Comparison of ENCODE assay signal across 1 cellular context in the genomic region with DNA sequence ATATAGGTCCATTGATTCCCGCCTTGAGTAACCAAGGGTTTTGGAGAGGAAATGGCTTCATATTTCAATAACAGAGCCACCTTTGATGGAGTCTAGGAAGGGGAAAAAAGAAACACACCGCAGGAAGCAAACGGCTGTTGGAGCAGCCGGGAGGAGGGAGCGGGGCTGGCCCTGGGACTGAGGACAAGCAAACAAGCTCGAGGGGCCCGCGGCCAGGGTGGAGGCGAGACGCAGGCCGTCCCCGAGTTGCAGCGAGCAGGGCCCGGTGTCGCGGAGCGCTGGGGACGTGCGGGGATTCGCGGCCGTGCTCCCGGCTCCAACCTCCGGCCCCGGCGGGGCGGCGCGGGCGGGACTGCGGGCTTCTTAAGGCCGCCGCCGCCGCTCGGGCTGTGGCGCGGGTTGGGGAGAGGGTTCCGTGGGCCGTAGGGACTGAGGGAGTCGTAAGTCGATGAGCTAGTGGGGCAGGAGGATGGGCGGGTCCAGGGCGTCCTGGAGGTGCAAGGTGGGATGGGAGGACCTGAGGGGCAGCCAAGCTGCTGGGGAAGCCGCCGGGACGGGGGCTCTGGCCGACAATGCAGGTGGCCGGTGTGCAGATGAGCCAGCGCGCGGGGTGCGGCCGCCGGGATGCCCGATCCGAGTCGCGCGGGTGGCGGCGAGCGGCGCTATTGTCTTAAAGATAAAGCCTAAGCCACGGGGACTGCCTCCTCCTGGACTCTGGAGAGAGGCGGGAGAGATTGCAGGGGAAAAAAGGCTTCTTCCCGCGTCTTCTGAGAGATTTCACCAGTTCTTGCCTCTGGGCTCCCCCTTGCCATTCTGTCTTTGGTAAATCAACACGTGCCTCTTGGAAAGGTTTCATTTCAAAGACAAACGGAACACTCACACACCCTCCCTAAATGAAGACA.
TF ChIP-seq lines count a peak whose summit lies in the region.

No MANE protein-coding gene starts in this region.

TF ChIP-seq in HepG2, 621 proteins besides CTCF, POLR2A, EP300 and RAD21 (continued from another document and continues in another):
- no peak for TF ChIP-seq CBX2 (IDR thresholded peaks at IDR 0.05; ENCODE audit: low read depth, low read length)
- TF ChIP-seq CBX2 (CRISPR knock-in tag; IDR thresholded peaks at IDR 0.05; ENCODE audit: low read depth): no peak
- TF ChIP-seq ZNF563 (CRISPR knock-in tag; IDR thresholded peaks at IDR 0.05): no peak
- peak; percentile 45; the same call in 1 of the 2 replicates for TF ChIP-seq POGZ (CRISPR knock-in tag; IDR thresholded peaks at IDR 0.05)
- TF ChIP-seq ZNF343 (CRISPR knock-in tag; IDR thresholded peaks at IDR 0.05): no peak
- TF ChIP-seq, protein P1, sequence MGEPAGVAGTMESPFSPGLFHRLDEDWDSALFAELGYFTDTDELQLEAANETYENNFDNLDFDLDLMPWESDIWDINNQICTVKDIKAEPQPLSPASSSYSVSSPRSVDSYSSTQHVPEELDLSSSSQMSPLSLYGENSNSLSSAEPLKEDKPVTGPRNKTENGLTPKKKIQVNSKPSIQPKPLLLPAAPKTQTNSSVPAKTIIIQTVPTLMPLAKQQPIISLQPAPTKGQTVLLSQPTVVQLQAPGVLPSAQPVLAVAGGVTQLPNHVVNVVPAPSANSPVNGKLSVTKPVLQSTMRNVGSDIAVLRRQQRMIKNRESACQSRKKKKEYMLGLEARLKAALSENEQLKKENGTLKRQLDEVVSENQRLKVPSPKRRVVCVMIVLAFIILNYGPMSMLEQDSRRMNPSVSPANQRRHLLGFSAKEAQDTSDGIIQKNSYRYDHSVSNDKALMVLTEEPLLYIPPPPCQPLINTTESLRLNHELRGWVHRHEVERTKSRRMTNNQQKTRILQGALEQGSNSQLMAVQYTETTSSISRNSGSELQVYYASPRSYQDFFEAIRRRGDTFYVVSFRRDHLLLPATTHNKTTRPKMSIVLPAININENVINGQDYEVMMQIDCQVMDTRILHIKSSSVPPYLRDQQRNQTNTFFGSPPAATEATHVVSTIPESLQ (CRISPR knock-in tag; conservative IDR thresholded peaks at IDR 0.05): no peak
- TF ChIP-seq ZKSCAN5 (CRISPR knock-in tag; IDR thresholded peaks at IDR 0.05): no peak
- no peak for TF ChIP-seq YEATS2 (CRISPR knock-in tag; IDR thresholded peaks at IDR 0.05; ENCODE audit: borderline replicate concordance)
- TF ChIP-seq RXRB (CRISPR knock-in tag; IDR thresholded peaks at IDR 0.05; ENCODE audit: borderline replicate concordance): no peak
- TF ChIP-seq ZNF230 (CRISPR knock-in tag; IDR thresholded peaks at IDR 0.05): no peak
- no peak for TF ChIP-seq ZBTB7B (CRISPR knock-in tag; IDR thresholded peaks at IDR 0.05)
- peak; percentile 55; the same call in 1 of the 2 replicates for TF ChIP-seq RBFOX2 (IDR thresholded peaks at IDR 0.05; ENCODE audit: low read depth, low read length)
- TF ChIP-seq, protein P2, sequence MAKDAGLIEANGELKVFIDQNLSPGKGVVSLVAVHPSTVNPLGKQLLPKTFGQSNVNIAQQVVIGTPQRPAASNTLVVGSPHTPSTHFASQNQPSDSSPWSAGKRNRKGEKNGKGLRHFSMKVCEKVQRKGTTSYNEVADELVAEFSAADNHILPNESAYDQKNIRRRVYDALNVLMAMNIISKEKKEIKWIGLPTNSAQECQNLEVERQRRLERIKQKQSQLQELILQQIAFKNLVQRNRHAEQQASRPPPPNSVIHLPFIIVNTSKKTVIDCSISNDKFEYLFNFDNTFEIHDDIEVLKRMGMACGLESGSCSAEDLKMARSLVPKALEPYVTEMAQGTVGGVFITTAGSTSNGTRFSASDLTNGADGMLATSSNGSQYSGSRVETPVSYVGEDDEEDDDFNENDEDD (CRISPR knock-in tag; IDR thresholded peaks at IDR 0.05; ENCODE audit: borderline replicate concordance): peak; percentile 14; the same call in 1 of the 2 replicates
- TF ChIP-seq KDM2A (CRISPR knock-in tag; IDR thresholded peaks at IDR 0.05; ENCODE audit: borderline replicate concordance, low read depth): peak; percentile 79; the same call in 1 of the 2 replicates
- TF ChIP-seq, protein P3, sequence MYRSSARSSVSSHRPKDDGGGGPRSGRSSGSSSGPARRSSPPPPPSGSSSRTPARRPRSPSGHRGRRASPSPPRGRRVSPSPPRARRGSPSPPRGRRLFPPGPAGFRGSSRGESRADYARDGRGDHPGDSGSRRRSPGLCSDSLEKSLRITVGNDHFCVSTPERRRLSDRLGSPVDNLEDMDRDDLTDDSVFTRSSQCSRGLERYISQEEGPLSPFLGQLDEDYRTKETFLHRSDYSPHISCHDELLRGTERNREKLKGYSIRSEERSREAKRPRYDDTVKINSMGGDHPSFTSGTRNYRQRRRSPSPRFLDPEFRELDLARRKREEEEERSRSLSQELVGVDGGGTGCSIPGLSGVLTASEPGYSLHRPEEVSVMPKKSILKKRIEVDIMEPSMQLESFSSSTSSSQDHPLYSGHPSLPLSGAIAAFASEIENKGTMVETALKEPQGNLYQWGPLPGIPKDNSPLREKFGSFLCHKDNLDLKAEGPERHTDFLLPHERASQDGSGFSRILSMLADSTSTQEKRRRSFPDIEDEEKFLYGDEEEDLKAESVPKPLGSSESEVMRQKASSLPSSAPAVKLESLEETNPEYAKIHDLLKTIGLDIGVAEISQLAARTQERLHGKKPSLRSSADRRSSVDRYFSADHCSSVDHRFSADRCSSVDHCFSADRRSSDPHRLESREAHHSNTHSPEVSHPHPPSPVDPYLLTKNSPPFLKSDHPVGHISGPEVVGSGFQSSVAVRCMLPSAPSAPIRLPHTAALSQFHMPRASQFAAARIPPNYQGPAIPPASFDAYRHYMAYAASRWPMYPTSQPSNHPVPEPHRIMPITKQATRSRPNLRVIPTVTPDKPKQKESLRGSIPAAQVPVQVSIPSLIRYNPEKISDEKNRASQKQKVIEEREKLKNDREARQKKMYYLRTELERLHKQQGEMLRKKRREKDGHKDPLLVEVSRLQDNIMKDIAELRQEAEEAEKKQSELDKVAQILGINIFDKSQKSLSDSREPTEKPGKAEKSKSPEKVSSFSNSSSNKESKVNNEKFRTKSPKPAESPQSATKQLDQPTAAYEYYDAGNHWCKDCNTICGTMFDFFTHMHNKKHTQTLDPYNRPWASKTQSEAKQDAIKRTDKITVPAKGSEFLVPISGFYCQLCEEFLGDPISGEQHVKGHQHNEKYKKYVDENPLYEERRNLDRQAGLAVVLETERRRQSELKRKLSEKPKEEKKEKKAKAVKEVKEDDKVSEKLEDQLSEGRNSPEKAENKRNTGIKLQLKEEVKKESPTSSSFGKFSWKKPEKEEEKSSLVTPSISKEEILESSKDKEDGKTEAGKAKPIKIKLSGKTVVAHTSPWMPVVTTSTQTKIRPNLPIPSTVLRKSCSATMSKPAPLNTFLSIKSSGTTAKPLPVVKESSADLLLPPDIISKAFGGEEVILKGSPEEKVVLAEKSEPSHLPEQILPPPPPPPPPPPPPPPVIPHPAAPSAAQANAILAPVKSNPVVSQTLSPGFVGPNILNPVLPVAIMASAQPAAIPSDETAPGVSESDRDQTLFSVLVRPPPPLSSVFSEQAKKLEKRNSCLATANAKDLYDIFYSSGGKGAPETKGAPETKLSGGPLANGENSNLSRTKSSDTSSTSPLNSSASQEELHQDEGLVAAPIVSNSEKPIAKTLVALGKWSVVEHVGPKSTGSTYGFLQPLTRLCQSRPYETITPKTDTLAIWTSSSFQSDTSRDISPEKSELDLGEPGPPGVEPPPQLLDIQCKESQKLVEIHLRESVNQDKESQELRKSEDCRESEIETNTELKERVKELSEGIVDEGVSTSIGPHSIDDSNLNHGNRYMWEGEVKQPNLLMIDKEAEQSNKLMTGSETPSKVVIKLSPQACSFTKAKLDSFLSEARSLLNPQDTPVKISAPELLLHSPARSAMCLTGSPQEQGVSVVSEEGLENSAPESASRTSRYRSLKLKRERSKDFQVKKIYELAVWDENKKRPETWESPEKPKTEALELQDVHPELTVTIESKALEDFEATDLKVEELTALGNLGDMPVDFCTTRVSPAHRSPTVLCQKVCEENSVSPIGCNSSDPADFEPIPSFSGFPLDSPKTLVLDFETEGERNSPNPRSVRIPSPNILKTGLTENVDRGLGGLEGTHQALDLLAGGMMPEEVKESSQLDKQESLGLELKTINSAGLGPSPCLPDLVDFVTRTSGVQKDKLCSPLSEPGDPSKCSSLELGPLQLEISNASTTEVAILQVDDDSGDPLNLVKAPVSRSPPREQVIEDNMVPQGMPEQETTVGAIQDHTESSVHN (CRISPR knock-in tag; IDR thresholded peaks at IDR 0.05): no peak
- TF ChIP-seq, protein P4, sequence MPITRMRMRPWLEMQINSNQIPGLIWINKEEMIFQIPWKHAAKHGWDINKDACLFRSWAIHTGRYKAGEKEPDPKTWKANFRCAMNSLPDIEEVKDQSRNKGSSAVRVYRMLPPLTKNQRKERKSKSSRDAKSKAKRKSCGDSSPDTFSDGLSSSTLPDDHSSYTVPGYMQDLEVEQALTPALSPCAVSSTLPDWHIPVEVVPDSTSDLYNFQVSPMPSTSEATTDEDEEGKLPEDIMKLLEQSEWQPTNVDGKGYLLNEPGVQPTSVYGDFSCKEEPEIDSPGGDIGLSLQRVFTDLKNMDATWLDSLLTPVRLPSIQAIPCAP (CRISPR knock-in tag; IDR thresholded peaks at IDR 0.05; ENCODE audit: low read depth): no peak
- TF ChIP-seq, protein P5, sequence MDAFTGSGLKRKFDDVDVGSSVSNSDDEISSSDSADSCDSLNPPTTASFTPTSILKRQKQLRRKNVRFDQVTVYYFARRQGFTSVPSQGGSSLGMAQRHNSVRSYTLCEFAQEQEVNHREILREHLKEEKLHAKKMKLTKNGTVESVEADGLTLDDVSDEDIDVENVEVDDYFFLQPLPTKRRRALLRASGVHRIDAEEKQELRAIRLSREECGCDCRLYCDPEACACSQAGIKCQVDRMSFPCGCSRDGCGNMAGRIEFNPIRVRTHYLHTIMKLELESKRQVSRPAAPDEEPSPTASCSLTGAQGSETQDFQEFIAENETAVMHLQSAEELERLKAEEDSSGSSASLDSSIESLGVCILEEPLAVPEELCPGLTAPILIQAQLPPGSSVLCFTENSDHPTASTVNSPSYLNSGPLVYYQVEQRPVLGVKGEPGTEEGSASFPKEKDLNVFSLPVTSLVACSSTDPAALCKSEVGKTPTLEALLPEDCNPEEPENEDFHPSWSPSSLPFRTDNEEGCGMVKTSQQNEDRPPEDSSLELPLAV (CRISPR knock-in tag; conservative IDR thresholded peaks at IDR 0.05; ENCODE audit: low read depth): no peak
- TF ChIP-seq ZNF530 (CRISPR knock-in tag; IDR thresholded peaks at IDR 0.05; ENCODE audit: low read depth): no peak
- no peak for TF ChIP-seq PHB2 (IDR thresholded peaks at IDR 0.05; ENCODE audit: partially characterized antibody)
- no peak for TF ChIP-seq MYNN (CRISPR knock-in tag; IDR thresholded peaks at IDR 0.05; ENCODE audit: low read depth)
- no peak for TF ChIP-seq RAD51 (IDR thresholded peaks at IDR 0.05; ENCODE audit: borderline replicate concordance)
- TF ChIP-seq ZNF768 (CRISPR knock-in tag; IDR thresholded peaks at IDR 0.05): 0 out of 2 replicates have a peak, but pooled peaks have one; percentile 45
- TF ChIP-seq ZNF17 (CRISPR knock-in tag; IDR thresholded peaks at IDR 0.05): no peak
- TF ChIP-seq, protein P6, sequence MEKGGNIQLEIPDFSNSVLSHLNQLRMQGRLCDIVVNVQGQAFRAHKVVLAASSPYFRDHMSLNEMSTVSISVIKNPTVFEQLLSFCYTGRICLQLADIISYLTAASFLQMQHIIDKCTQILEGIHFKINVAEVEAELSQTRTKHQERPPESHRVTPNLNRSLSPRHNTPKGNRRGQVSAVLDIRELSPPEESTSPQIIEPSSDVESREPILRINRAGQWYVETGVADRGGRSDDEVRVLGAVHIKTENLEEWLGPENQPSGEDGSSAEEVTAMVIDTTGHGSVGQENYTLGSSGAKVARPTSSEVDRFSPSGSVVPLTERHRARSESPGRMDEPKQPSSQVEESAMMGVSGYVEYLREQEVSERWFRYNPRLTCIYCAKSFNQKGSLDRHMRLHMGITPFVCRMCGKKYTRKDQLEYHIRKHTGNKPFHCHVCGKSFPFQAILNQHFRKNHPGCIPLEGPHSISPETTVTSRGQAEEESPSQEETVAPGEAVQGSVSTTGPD (CRISPR knock-in tag; IDR thresholded peaks at IDR 0.05): no peak
- TF ChIP-seq NR2F2 (IDR thresholded peaks at IDR 0.05; ENCODE audit: borderline replicate concordance, low read depth): no peak
- TF ChIP-seq ZNF20 (CRISPR knock-in tag; IDR thresholded peaks at IDR 0.05): no peak
- TF ChIP-seq NR3C1 (CRISPR knock-in tag; IDR thresholded peaks at IDR 0.05): no peak
- TF ChIP-seq POLR2AphosphoS5 (IDR thresholded peaks at IDR 0.05; ENCODE audit: low read depth, low read length): no peak
- TF ChIP-seq, protein P7, sequence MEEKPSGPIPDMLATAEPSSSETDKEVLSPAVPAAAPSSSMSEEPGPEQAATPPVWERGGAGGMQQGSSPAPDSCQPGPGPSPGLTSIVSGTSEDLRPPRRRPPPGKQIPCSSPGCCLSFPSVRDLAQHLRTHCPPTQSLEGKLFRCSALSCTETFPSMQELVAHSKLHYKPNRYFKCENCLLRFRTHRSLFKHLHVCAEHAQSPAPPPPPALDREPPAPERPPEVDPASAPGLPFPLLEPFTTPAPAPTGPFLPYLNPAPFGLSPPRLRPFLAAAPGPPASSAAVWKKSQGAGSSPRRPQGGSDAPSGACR (CRISPR knock-in tag; IDR thresholded peaks at IDR 0.05): no peak
- no peak for TF ChIP-seq ZNF777 (CRISPR knock-in tag; IDR thresholded peaks at IDR 0.05)
- TF ChIP-seq, protein P8, sequence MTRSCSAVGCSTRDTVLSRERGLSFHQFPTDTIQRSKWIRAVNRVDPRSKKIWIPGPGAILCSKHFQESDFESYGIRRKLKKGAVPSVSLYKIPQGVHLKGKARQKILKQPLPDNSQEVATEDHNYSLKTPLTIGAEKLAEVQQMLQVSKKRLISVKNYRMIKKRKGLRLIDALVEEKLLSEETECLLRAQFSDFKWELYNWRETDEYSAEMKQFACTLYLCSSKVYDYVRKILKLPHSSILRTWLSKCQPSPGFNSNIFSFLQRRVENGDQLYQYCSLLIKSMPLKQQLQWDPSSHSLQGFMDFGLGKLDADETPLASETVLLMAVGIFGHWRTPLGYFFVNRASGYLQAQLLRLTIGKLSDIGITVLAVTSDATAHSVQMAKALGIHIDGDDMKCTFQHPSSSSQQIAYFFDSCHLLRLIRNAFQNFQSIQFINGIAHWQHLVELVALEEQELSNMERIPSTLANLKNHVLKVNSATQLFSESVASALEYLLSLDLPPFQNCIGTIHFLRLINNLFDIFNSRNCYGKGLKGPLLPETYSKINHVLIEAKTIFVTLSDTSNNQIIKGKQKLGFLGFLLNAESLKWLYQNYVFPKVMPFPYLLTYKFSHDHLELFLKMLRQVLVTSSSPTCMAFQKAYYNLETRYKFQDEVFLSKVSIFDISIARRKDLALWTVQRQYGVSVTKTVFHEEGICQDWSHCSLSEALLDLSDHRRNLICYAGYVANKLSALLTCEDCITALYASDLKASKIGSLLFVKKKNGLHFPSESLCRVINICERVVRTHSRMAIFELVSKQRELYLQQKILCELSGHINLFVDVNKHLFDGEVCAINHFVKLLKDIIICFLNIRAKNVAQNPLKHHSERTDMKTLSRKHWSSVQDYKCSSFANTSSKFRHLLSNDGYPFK (CRISPR knock-in tag; IDR thresholded peaks at IDR 0.05; ENCODE audit: borderline replicate concordance): no peak
- no peak for TF ChIP-seq DNMT3B (CRISPR knock-in tag; conservative IDR thresholded peaks at IDR 0.05)
- TF ChIP-seq HOXA5 (CRISPR knock-in tag; IDR thresholded peaks at IDR 0.05): 0 out of 2 replicates have a peak, but pooled peaks have one; percentile 58
- no peak for TF ChIP-seq ZSCAN29 (CRISPR knock-in tag; conservative IDR thresholded peaks at IDR 0.05)
- no peak for TF ChIP-seq GABPA (IDR thresholded peaks at IDR 0.05; ENCODE audit: low read depth, low read length)
- TF ChIP-seq GABPA (CRISPR knock-in tag; IDR thresholded peaks at IDR 0.05; ENCODE audit: low read depth): no peak
